27 cellular contexts compared by ENCODE assay signal in the genomic region with DNA sequence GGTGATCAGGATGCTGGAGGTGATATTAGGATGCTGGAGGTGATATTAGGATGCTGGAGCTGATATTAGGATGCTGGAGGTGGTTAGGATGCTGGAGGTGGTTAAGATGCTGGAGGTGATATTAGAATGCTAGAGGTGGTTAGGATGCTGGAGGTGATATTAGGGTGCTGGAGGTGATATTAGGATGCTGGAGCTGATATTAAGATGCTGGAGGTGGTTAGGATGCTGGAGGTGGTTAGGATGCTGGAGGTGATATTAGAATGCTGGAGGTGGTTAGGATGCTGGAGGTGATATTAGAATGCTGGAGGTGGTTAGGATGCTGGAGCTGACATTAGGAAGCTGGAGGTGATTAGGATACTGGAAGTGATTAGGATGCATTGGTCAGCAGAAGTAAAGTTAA.
"Had no signal": no experiment of that assay in that cellular context is flagged by ENCODE, and none has a peak within 500 bp of the region (broad histone marks: within the 10 kb centered on the region; RNA-seq: fewer than 3 reads in every experiment).

No MANE protein-coding gene starts in this region.

- H3K27ac Mint-ChIP-seq: stimulated activated effector memory CD8-positive, alpha-beta T cell treated with anti-CD3 and anti-CD28 coated beads, Interleukin-12 subunit alpha, Interleukin-12 subunit beta, amount 100 ng/mL, for 72 hours; stimulated activated memory B cell treated with anti-CD40 and anti-IgM and Interleukin-4, amounts not matched to agents 10 μg/mL and 1 μg/mL and 100 μg/mL, for 72 hours; stimulated activated naive B cell treated with anti-CD40 and anti-IgM and Interleukin-4, amounts not matched to agents 10 μg/mL and 1 μg/mL and 100 μg/mL, for 72 hours; stimulated activated naive CD8-positive, alpha-beta T cell treated with anti-CD3 and anti-CD28 coated beads, Interleukin-15, amount 100 ng/mL, for 72 hours; stimulated activated naive CD8-positive, alpha-beta T cell treated with anti-CD3 and anti-CD28 coated beads, Interleukin-15, Interleukin-2, amounts not matched to agents 100 ng/mL and 50 ng/mL, for 24 hours; type B pancreatic cell had no signal

- H3K4me1 Mint-ChIP-seq: stimulated activated effector memory CD8-positive, alpha-beta T cell treated with anti-CD3 and anti-CD28 coated beads, Interleukin-12 subunit alpha, Interleukin-12 subunit beta, amount 100 ng/mL, for 72 hours; stimulated activated memory B cell treated with anti-CD40 and anti-IgM and Interleukin-4, amounts not matched to agents 10 μg/mL and 1 μg/mL and 100 μg/mL, for 72 hours had no signal

- H3K4me1 ChIP-seq: suprapubic skin, testis, thyroid gland, tibial artery, tibial nerve, transverse colon, upper lobe of right lung, uterus, vagina had no signal

- H3K9me3 Mint-ChIP-seq: stimulated activated effector memory CD8-positive, alpha-beta T cell treated with anti-CD3 and anti-CD28 coated beads, Interleukin-12 subunit alpha, Interleukin-12 subunit beta, amount 100 ng/mL, for 72 hours; stimulated activated naive CD8-positive, alpha-beta T cell treated with anti-CD3 and anti-CD28 coated beads, Interleukin-15, amount 100 ng/mL, for 72 hours; stimulated activated naive CD8-positive, alpha-beta T cell treated with anti-CD3 and anti-CD28 coated beads, Interleukin-15, Interleukin-2, amounts not matched to agents 100 ng/mL and 50 ng/mL, for 24 hours; type B pancreatic cell had no signal

- H3K36me3 Mint-ChIP-seq: stimulated activated effector memory CD8-positive, alpha-beta T cell treated with anti-CD3 and anti-CD28 coated beads, Interleukin-12 subunit alpha, Interleukin-12 subunit beta, amount 100 ng/mL, for 72 hours; stimulated activated memory B cell treated with anti-CD40 and anti-IgM and Interleukin-4, amounts not matched to agents 10 μg/mL and 1 μg/mL and 100 μg/mL, for 72 hours; stimulated activated naive B cell treated with anti-CD40 and anti-IgM and Interleukin-4, amounts not matched to agents 10 μg/mL and 1 μg/mL and 100 μg/mL, for 72 hours; type B pancreatic cell had no signal

- H3K27me3 ChIP-seq: testis, thyroid gland, tibial artery, tibial nerve, transverse colon, upper lobe of left lung, upper lobe of right lung, uterus, vagina had no signal

- H3K27ac ChIP-seq: stomach, suprapubic skin, testis, thoracic aorta, thyroid gland, tibial artery, tibial nerve, transverse colon, upper lobe of left lung, upper lobe of right lung, uterus, vagina had no signal

- H3K9me3 ChIP-seq: stomach, suprapubic skin, testis, thoracic aorta, thyroid gland, tibial artery, tibial nerve, transverse colon, upper lobe of left lung, upper lobe of right lung, uterus, vagina had no signal

- H3K4me3 Mint-ChIP-seq: stimulated activated effector memory CD8-positive, alpha-beta T cell treated with anti-CD3 and anti-CD28 coated beads, Interleukin-12 subunit alpha, Interleukin-12 subunit beta, amount 100 ng/mL, for 72 hours; stimulated activated memory B cell treated with anti-CD40 and anti-IgM and Interleukin-4, amounts not matched to agents 10 μg/mL and 1 μg/mL and 100 μg/mL, for 72 hours; stimulated activated naive B cell treated with anti-CD40 and anti-IgM and Interleukin-4, amounts not matched to agents 10 μg/mL and 1 μg/mL and 100 μg/mL, for 72 hours; stimulated activated naive CD8-positive, alpha-beta T cell treated with anti-CD3 and anti-CD28 coated beads, Interleukin-15, amount 100 ng/mL, for 72 hours; stimulated activated naive CD8-positive, alpha-beta T cell treated with anti-CD3 and anti-CD28 coated beads, Interleukin-15, Interleukin-2, amounts not matched to agents 100 ng/mL and 50 ng/mL, for 24 hours; type B pancreatic cell had no signal

- H3K4me3 ChIP-seq: stomach, suprapubic skin, testis, thoracic aorta, thyroid gland, tibial artery, tibial nerve, transverse colon, upper lobe of left lung, upper lobe of right lung, uterus, vagina had no signal

- DNase-seq: stimulated activated CD4-positive, alpha-beta T cell treated with anti-CD3 and anti-CD28 coated beads, Interleukin-2, amount 100 ng/mL, for 48 hours; stimulated activated CD4-positive, alpha-beta T cell treated with anti-CD3 and anti-CD28 coated beads, Interleukin-4, amount 100 ng/mL, for 1 hour; stimulated activated CD4-positive, alpha-beta T cell treated with anti-CD3 and anti-CD28 coated beads, Interleukin-4, amount 100 ng/mL, for 24 hours; stimulated activated CD4-positive, alpha-beta T cell treated with anti-CD3 and anti-CD28 coated beads, Interleukin-4, amount 100 ng/mL, for 4 hours; stimulated activated CD8-positive, alpha-beta memory T cell treated with anti-CD3 and anti-CD28 coated beads, Interleukin-4, amount 100 ng/mL, for 48 hours; stimulated activated naive B cell treated with anti-CD40 and anti-IgM and Interleukin-4, amounts not matched to agents 10 μg/mL and 1 μg/mL and 100 μg/mL, for 72 hours; stimulated activated naive CD4-positive, alpha-beta T cell; stimulated activated naive CD8-positive, alpha-beta T cell treated with anti-CD3 and anti-CD28 coated beads, Interleukin-15, amount 100 ng/mL, for 72 hours; stimulated activated naive CD8-positive, alpha-beta T cell treated with anti-CD3 and anti-CD28 coated beads, Interleukin-15, Interleukin-2, amounts not matched to agents 100 U/mL and 50 U/mL, for 24 hours; substantia nigra; testis; thyroid gland; transverse colon; trophoblast cell; upper lobe of left lung; upper lobe of right lung; uterus had no signal

- H3K36me3 ChIP-seq: stomach, suprapubic skin, thoracic aorta, thyroid gland, tibial artery, tibial nerve, transverse colon, upper lobe of left lung, upper lobe of right lung, uterus, vagina had no signal
